ENCODE assay signal across 17 cellular contexts in genomic region chr14:48586099-48586498, GRCh38.
"Had no signal": no experiment of that assay in that cellular context is flagged by ENCODE, and none has a peak within 500 bp of the region (broad histone marks: within the 10 kb centered on the region; RNA-seq: fewer than 3 reads in every experiment).

No MANE protein-coding gene starts in this region.

- ATAC-seq: left lobe of liver; mucosa of descending colon; naive thymus-derived CD8-positive, alpha-beta T cell; sciatic nerve had no signal

- H3K27ac ChIP-seq: coronary artery, hepatocyte, stomach, thoracic aorta, transverse colon had no signal

- H3K79me2 ChIP-seq: hepatocyte had no signal

- H3K4me1 Mint-ChIP-seq: naive thymus-derived CD8-positive, alpha-beta T cell had no signal

- H2AFZ ChIP-seq: hepatocyte had no signal

- DNase-seq: effector CD4-positive, alpha-beta T cell; foreskin melanocyte; head of caudate nucleus; islet precursor cell; mucosa of descending colon; naive thymus-derived CD8-positive, alpha-beta T cell; posterior cingulate gyrus; stimulated activated CD4-positive, alpha-beta T cell treated with anti-CD3 and anti-CD28 coated beads, Interleukin-2, amount 100 ng/mL, for 24 hours; stimulated activated naive CD4-positive, alpha-beta T cell; stomach; substantia nigra; transverse colon had no signal

- H3K4me1 ChIP-seq: stomach, transverse colon had no signal

- H3K36me3 ChIP-seq: stomach, thoracic aorta, transverse colon had no signal

- H3K4me3 Mint-ChIP-seq: naive thymus-derived CD8-positive, alpha-beta T cell had no signal

- H3K36me3 Mint-ChIP-seq: naive thymus-derived CD8-positive, alpha-beta T cell had no signal

- H3K4me3 ChIP-seq: coronary artery, hepatocyte, mucosa of descending colon, stomach, thoracic aorta, transverse colon had no signal

- H3K27me3 ChIP-seq: hepatocyte, stomach, transverse colon had no signal

- H3K4me2 ChIP-seq: hepatocyte had no signal

- H3K27ac Mint-ChIP-seq: naive thymus-derived CD8-positive, alpha-beta T cell had no signal
